16 cellular contexts compared by ENCODE assay signal in genomic region chr17:72362466-72363335, GRCh38.
A peak's percentile ranks its signal among the peaks of the same experiment; 100 is the strongest.
DNase-seq lines count a peak whose midpoint lies in the region; FAIRE-seq and TF ChIP-seq lines count a peak whose summit lies in the region.
"Had no signal": no experiment of that assay in that cellular context is flagged by ENCODE, and none has a peak within 500 bp of the region (broad histone marks: within the 10 kb centered on the region; RNA-seq: fewer than 3 reads in every experiment).

No MANE protein-coding gene starts in this region.

- H3K4me3 ChIP-seq in AG04450 (ENCODE audit: low read depth, low read length) = no peak overlapping the region
- H3K4me3 ChIP-seq: ovary had no signal

- CTCF ChIA-PET in AG04450 (lab: Charles Lee) = no interaction called here

- H3K4me1 Mint-ChIP-seq in endothelial cell (ENCODE audit: unreplicated experiment) = no peaks in the 10 kb centered on the region
- H3K4me1 Mint-ChIP-seq: activated CD4-positive, alpha-beta T cell treated with anti-CD3 and anti-CD28 coated beads, Interleukin-2, amount 10 ng/mL, durations not matched to agents 7 days and 5 days; T-cell had no signal

- no peak overlapping the region for H3K4me3 Mint-ChIP-seq in endothelial cell (ENCODE audit: unreplicated experiment)
- H3K4me3 Mint-ChIP-seq: activated CD4-positive, alpha-beta T cell treated with anti-CD3 and anti-CD28 coated beads, Interleukin-2, amount 10 ng/mL, durations not matched to agents 7 days and 5 days; T-cell had no signal

- TF ChIP-seq CTCF in AG04450 (IDR thresholded peaks at IDR 0.05; ENCODE audit: low read depth, low read length) (no peak), endothelial cell (IDR thresholded peaks at IDR 0.05; ENCODE audit: unreplicated experiment) (no peak)

- H3K27ac Mint-ChIP-seq in endothelial cell (ENCODE audit: unreplicated experiment) = no peak overlapping the region
- H3K27ac Mint-ChIP-seq: activated CD4-positive, alpha-beta T cell treated with anti-CD3 and anti-CD28 coated beads, Interleukin-2, amount 10 ng/mL, durations not matched to agents 7 days and 5 days; activated T-helper 2 cell treated with anti-CD3 and anti-CD28 coated beads, Interferon-gamma antibody, Interleukin-2, Interleukin-4, amounts not matched to agents 10 μg/mL and 5 μg/mL and 100 μg/mL, durations not matched to agents 14 hours and 24 hours and 36 hours; T-cell had no signal

- POLR2A ChIA-PET in AG04450 (lab: Yijun Ruan, JAX) = interaction anchor here (0.9 kb wide), 1 partner anchor 242 kb away, joined by 3 read pairs; the partner anchor contains the start of gene SOX9

- peaks cover 12% of the 10 kb centered on the region for H3K27me3 Mint-ChIP-seq in endothelial cell (ENCODE audit: unreplicated experiment)
- H3K27me3 Mint-ChIP-seq: activated CD4-positive, alpha-beta T cell treated with anti-CD3 and anti-CD28 coated beads, Interleukin-2, amount 10 ng/mL, durations not matched to agents 7 days and 5 days had no signal

- DNase-seq in AG04450 (ENCODE audit: low read depth, low spot score) (no peak), HTR-8/SVneo (ENCODE audit: insufficient read length, low spot score) (peak; percentile 62), astrocyte of the hippocampus (ENCODE audit: low read depth, low spot score) (peak; percentile 74), iris pigment epithelial cell (ENCODE audit: low read depth) (peak; percentile 70), retina (no peak), NCI-H2081 (lab: John Stamatoyannopoulos, UW) (no peak), DMS 273 treated with DMSO at 0.1 percent for 48 hours (lab: John Stamatoyannopoulos, UW) (no peak), endothelial cell (ENCODE audit: low spot score) (no peak)
- DNase-seq: activated CD4-positive, alpha-beta T cell treated with anti-CD3 and anti-CD28 coated beads, Interleukin-2, amount 10 ng/mL, durations not matched to agents 7 days and 5 days; DND-41; NCI-H2107; ovary; T-cell had no signal

- peak; percentile 81 for FAIRE-seq in HTR-8/SVneo (lab: Jason Lieb, UNC)
- FAIRE-seq: GM12892 had no signal

- H3K27ac ChIP-seq in AG04450 (ENCODE audit: low read depth, low read length) = peak overlapping the region; percentile 21
- H3K27ac ChIP-seq: ovary had no signal

- H3K36me3 Mint-ChIP-seq in endothelial cell (ENCODE audit: low read depth, unreplicated experiment) = no peaks in the 10 kb centered on the region
- H3K36me3 Mint-ChIP-seq: T-cell had no signal

- H3K27me3 ChIP-seq in AG04450 (ENCODE audit: control insufficient read depth, insufficient read depth, low read length) = no peaks in the 10 kb centered on the region
- H3K27me3 ChIP-seq: ovary had no signal

- H3K9me3 Mint-ChIP-seq in endothelial cell (ENCODE audit: unreplicated experiment) = no peaks in the 10 kb centered on the region
- H3K9me3 Mint-ChIP-seq: T-cell, type B pancreatic cell had no signal

- H3K9me3 ChIP-seq in AG04450 (ENCODE audit: control insufficient read depth, insufficient read depth, low read length) = peaks cover 1% of the 10 kb centered on the region; the same call in 1 of the 2 replicates
- H3K9me3 ChIP-seq: ovary had no signal

Comparison
In these comparisons a context has a peak if more than half of its experiments do, and no peak if none do; other contexts are left out.
1. DNase-seq: peak in HTR-8/SVneo (single experiment), astrocyte of the hippocampus (single experiment) and iris pigment epithelial cell (single experiment); none in AG04450 (single experiment), retina (single experiment), NCI-H2081 (0 of 2), DMS 273 treated with DMSO at 0.1 percent for 48 hours (single experiment) and endothelial cell (single experiment).